In the genomic region with DNA sequence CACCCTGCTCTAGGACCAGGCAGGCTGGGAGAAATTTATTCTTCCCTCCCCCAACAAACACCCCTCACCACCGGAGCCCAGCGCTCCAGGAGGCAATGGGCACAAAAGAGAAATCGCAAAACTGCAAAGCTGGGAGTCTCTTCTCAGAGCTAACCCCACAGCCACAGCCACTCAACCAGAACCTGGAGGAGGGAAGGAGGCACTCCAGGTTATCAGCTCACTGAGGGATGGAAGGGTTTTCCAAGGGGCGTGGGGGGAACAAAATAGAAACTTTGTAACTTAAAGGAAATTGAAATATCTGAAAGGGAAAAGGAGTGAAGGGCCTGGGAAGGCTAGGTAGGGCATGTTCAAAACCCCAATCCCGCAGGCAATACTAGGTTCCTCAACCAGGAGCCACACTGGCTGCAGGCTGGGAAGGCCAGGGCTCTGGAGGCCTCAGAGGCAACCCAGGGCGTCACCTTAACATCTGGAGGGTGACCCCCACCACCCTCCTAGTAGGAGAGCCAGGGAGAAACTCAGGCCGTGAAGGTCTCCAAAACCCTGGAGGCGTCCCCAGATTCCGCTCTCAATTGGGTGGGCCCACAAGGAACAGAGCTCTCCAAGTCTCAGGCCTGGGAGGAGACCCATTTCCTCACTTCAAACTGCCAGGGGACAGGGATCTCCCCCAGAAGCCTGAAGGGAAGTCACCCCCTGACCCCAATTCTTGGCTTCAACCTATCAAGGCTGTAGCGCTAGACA, we compare ENCODE assay signal across 1 cellular context.
TF ChIP-seq lines count a peak whose summit lies in the region.

No MANE protein-coding gene starts in this region.

TF ChIP-seq in GM12878, 131 proteins besides CTCF, POLR2A, EP300 and RAD21:
- TF ChIP-seq SPI1 (IDR thresholded peaks at IDR 0.05; ENCODE audit: borderline replicate concordance, insufficient read depth, low read depth, low read length) (no peak), YBX1 (IDR thresholded peaks at IDR 0.05) (no peak), CEBPB (IDR thresholded peaks at IDR 0.05; ENCODE audit: borderline replicate concordance in 1 of 2, low read depth in 2 of 2, low read length in 2 of 2) (no peak), POLR2AphosphoS2 (IDR thresholded peaks at IDR 0.05; ENCODE audit: low read depth, low read length) (no peak), CHD2 (IDR thresholded peaks at IDR 0.05; ENCODE audit: borderline replicate concordance, low read depth, low read length) (no peak)
- TF ChIP-seq, protein P1, sequence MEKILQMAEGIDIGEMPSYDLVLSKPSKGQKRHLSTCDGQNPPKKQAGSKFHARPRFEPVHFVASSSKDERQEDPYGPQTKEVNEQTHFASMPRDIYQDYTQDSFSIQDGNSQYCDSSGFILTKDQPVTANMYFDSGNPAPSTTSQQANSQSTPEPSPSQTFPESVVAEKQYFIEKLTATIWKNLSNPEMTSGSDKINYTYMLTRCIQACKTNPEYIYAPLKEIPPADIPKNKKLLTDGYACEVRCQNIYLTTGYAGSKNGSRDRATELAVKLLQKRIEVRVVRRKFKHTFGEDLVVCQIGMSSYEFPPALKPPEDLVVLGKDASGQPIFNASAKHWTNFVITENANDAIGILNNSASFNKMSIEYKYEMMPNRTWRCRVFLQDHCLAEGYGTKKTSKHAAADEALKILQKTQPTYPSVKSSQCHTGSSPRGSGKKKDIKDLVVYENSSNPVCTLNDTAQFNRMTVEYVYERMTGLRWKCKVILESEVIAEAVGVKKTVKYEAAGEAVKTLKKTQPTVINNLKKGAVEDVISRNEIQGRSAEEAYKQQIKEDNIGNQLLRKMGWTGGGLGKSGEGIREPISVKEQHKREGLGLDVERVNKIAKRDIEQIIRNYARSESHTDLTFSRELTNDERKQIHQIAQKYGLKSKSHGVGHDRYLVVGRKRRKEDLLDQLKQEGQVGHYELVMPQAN (conservative IDR thresholded peaks at IDR 0.05) = 0 out of 2 replicates have a peak, but pooled peaks have one; percentile 24
- TF ChIP-seq, protein P2, sequence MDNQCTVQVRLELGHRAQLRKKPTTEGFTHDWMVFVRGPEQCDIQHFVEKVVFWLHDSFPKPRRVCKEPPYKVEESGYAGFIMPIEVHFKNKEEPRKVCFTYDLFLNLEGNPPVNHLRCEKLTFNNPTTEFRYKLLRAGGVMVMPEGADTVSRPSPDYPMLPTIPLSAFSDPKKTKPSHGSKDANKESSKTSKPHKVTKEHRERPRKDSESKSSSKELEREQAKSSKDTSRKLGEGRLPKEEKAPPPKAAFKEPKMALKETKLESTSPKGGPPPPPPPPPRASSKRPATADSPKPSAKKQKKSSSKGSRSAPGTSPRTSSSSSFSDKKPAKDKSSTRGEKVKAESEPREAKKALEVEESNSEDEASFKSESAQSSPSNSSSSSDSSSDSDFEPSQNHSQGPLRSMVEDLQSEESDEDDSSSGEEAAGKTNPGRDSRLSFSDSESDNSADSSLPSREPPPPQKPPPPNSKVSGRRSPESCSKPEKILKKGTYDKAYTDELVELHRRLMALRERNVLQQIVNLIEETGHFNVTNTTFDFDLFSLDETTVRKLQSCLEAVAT (IDR thresholded peaks at IDR 0.05) = peak; percentile 62
